In the genomic region with DNA sequence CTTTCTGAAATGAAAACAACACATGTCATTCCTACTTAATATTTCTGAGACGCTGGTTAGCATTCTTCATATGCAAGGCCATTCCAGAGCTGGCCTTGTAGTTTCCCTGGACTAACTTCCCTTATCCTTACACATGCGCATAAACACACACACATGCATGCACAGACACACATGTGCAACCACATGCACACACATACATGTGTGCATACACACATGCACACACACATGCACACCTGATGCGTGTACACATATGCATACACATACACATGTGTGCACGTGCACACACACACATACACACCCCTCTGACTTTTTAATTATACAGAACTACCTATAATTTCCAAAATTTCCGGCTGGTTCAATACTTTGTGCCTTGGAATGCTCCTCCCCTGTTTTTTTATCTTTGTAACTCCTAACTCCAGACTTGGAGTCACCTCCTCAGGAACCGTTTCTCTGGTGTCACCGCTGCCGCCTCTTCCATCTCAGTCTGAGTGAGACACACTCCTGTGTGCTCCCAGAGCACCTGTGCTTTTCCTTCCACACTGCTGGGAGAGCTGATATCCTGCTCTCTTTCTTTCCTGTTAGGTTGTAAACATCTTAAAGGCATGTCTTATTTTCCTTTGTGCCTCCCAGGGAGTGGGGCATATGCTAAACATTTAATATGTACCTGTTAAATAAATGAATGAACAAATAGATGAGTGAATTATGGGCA, we compare ENCODE assay signal across 21 cellular contexts. TPM values are rescaled to one million over a fixed set of nuclear protein-coding genes. Genes with fewer than 3 reads are reported as not detected.
A peak's percentile ranks its signal among the peaks of the same experiment; 100 is the strongest.
DNase-seq lines count a peak whose midpoint lies in the region; ATAC-seq, FAIRE-seq and TF ChIP-seq lines count a peak whose summit lies in the region.
"Had no signal": no experiment of that assay in that cellular context is flagged by ENCODE, and none has a peak within 500 bp of the region (broad histone marks: within the 10 kb centered on the region; RNA-seq: fewer than 3 reads in every experiment).

No MANE protein-coding gene starts in this region.

- H3K4me1 ChIP-seq in HepG2 (ENCODE audit: insufficient read depth, low read length) (no peaks in the 10 kb centered on the region), right lobe of liver (no peaks in the 10 kb centered on the region), esophagus muscularis mucosa (no peaks in the 10 kb centered on the region), A673 (ENCODE audit: insufficient read depth, low read length, poor library complexity, severe bottlenecking) (no peaks in the 10 kb centered on the region)
- H3K4me1 ChIP-seq: BE2C had no signal

- H3K79me2 ChIP-seq in HepG2 (ENCODE audit: insufficient read depth, low read length): no peaks in the 10 kb centered on the region

- POLR2A ChIA-PET in HepG2 (lab: Yijun Ruan, JAX) (no interaction called here), A673 (lab: Charles Lee; ENCODE audit: low non-redundant PET) (no interaction called here)

- ATAC-seq in HepG2 (no peak), right lobe of liver (no peak)

- DNase-seq in HepG2 (ENCODE audit: low spot score): no peak
- no peak for DNase-seq in right lobe of liver
- peak; percentile 75 for DNase-seq in esophagus muscularis mucosa (ENCODE audit: extremely low spot score)
- peak; percentile 54 for DNase-seq in osteocyte (ENCODE audit: extremely low spot score, unreplicated experiment)
- no peak for DNase-seq in NCI-H2081 treated with DMSO at 0.1 percent for 48 hours (lab: John Stamatoyannopoulos, UW)
- DNase-seq in HT-29 (ENCODE audit: low spot score): no peak
- no peak for DNase-seq in A673 (ENCODE audit: low spot score)
- DNase-seq: C1 segment of cervical spinal cord; CD8-positive, alpha-beta memory T cell; COR-L47; DMS 273 treated with DMSO at 0.1 percent for 48 hours; EL; HCEC 1CT had no signal

- H3K9ac ChIP-seq in HepG2 (ENCODE audit: insufficient read depth, low read depth, low read length): no peak overlapping the region
- H3K9ac ChIP-seq: GM23248 had no signal

- H3K4me3 ChIP-seq in HepG2 (replicated peaks in 1 of 3; ENCODE audit: insufficient read depth in 1 of 3, low read depth in 2 of 3, low read length in 3 of 3) (no peak overlapping the region), right lobe of liver (no peak overlapping the region), esophagus muscularis mucosa (no peak overlapping the region), A673 (ENCODE audit: low read depth, low read length, poor library complexity, severe bottlenecking) (no peak overlapping the region)
- H3K4me3 ChIP-seq: GM12878, GM23248 had no signal

- no peaks in the 10 kb centered on the region for H4K20me1 ChIP-seq in HepG2 (ENCODE audit: insufficient read depth, low read length)

- no peaks in the 10 kb centered on the region for H3K9me3 ChIP-seq in HepG2 (ENCODE audit: low read length)
- no peaks in the 10 kb centered on the region for H3K9me3 ChIP-seq in right lobe of liver
- H3K9me3 ChIP-seq in esophagus muscularis mucosa: peaks cover 0 to 6% (median 0%) of the 10 kb centered on the region in 4 donors
- no peaks in the 10 kb centered on the region for H3K9me3 ChIP-seq in A673 (ENCODE audit: low read depth, low read length, poor library complexity, severe bottlenecking)
- H3K9me3 ChIP-seq: BE2C had no signal

- in situ Hi-C loops in HepG2 (cut with HindIII; ENCODE audit: extremely low pct_ligation_motif_present, low pct_unique_long_range_greater_than_20kb): loop anchor here (10.0 kb wide), 1 partner anchor 280 kb away; no protein-coding TSS in a partner anchor

- no peak for FAIRE-seq in HepG2 (lab: Jason Lieb, UNC)
- FAIRE-seq: GM12878, GM19239, H54 had no signal

- H3K4me2 ChIP-seq in HepG2 (ENCODE audit: low read depth, low read length): no peak overlapping the region

- WGBS in HepG2 (ENCODE audit: low lambda C conversion rate): 9% methylated on average over 8 of the region's 8 CpGs
- 82% methylated on average over 8 of the region's 8 CpGs for WGBS in right lobe of liver (ENCODE audit: insufficient coverage, low coverage, low lambda C conversion rate, missing lambda C conversion rate)
- WGBS in esophagus muscularis mucosa: 87% methylated on average over 8 of the region's 8 CpGs

- H3K27ac ChIP-seq in HepG2 (ENCODE audit: extremely low read length, insufficient read depth, low read length): no peak overlapping the region
- H3K27ac ChIP-seq in right lobe of liver: no peak overlapping the region
- no peak overlapping the region for H3K27ac ChIP-seq in esophagus muscularis mucosa (replicated peaks in 1 of 4)
- H3K27ac ChIP-seq in A673 (ENCODE audit: low read depth, low read length, poor library complexity, severe bottlenecking): no peak overlapping the region
- H3K27ac ChIP-seq: GM23248 had no signal

- no peak for TF ChIP-seq POLR2A in HepG2 (IDR thresholded peaks at IDR 0.05; ENCODE audit: insufficient read depth in 1 of 2, low read depth in 2 of 2, low read length in 2 of 2)
- no peak for TF ChIP-seq POLR2A in right lobe of liver (IDR thresholded peaks at IDR 0.05)
- no peak for TF ChIP-seq POLR2A in esophagus muscularis mucosa (IDR thresholded peaks at IDR 0.05; ENCODE audit: low read depth)

- intact Hi-C loops in HepG2 (cut with micrococcal nuclease; ENCODE audit: unreplicated experiment): no loop called here
- intact Hi-C loops in right lobe of liver (cut with DNase I): no loop called here
- intact Hi-C loops in esophagus muscularis mucosa (cut with DNase I): no loop called here
- intact Hi-C loops in A673 (cut with micrococcal nuclease; ENCODE audit: unreplicated experiment): loop anchor here (5.0 to 10.0 kb wide), 2 partner anchors 280 to 628 kb away; no protein-coding TSS in a partner anchor

- no peaks in the 10 kb centered on the region for H3K27me3 Mint-ChIP-seq in osteocyte (ENCODE audit: unreplicated experiment)
- H3K27me3 Mint-ChIP-seq: CD4-positive, CD25-positive, alpha-beta regulatory T cell; IgD-negative memory B cell had no signal

- no peaks in the 10 kb centered on the region for H3K36me3 ChIP-seq in HepG2 (replicated peaks in 1 of 2; ENCODE audit: control insufficient read depth in 1 of 2, insufficient read depth in 2 of 2, low read length in 2 of 2)
- H3K36me3 ChIP-seq in right lobe of liver: no peaks in the 10 kb centered on the region
- no peaks in the 10 kb centered on the region for H3K36me3 ChIP-seq in esophagus muscularis mucosa
- H3K36me3 ChIP-seq in A673 (ENCODE audit: insufficient read depth, low read length, poor library complexity, severe bottlenecking): no peaks in the 10 kb centered on the region
- H3K36me3 ChIP-seq: BE2C had no signal

- no peak overlapping the region for H3K27ac Mint-ChIP-seq in osteocyte (ENCODE audit: unreplicated experiment)
- H3K27ac Mint-ChIP-seq: CD4-positive, CD25-positive, alpha-beta regulatory T cell; IgD-negative memory B cell had no signal

- TF ChIP-seq CTCF in HepG2 (CRISPR knock-in tag; IDR thresholded peaks at IDR 0.05) (no peak), right lobe of liver (IDR thresholded peaks at IDR 0.05) (no peak), esophagus muscularis mucosa (IDR thresholded peaks at IDR 0.05) (no peak), osteocyte (IDR thresholded peaks at IDR 0.05) (no peak), A673 (conservative IDR thresholded peaks at IDR 0.05; ENCODE audit: low read depth, low read length) (no peak)

- BruUV-seq in HepG2 (replicated peaks; lab: Mats Ljungman, UMichigan) (no TSS peak), A673 (replicated peaks; lab: Mats Ljungman, UMichigan) (no TSS peak)

- no peaks in the 10 kb centered on the region for H3K9me3 Mint-ChIP-seq in osteocyte (ENCODE audit: unreplicated experiment)
- H3K9me3 Mint-ChIP-seq: CD4-positive, CD25-positive, alpha-beta regulatory T cell; IgD-negative memory B cell had no signal

- H3K27me3 ChIP-seq in HepG2 (ENCODE audit: control insufficient read depth in 1 of 2, insufficient read depth in 2 of 2, low read length in 2 of 2) (no peaks in the 10 kb centered on the region; a peak in 1 of 5 replicates), right lobe of liver (no peaks in the 10 kb centered on the region), esophagus muscularis mucosa (peaks cover 0 to 20% (median 0%) of the 10 kb centered on the region in 4 donors), A673 (replicated peaks; ENCODE audit: insufficient read depth, low read depth, low read length, poor library complexity) (no peaks in the 10 kb centered on the region)
- H3K27me3 ChIP-seq: BE2C had no signal

- no peak for TF ChIP-seq EP300 in HepG2 (IDR thresholded peaks at IDR 0.05; ENCODE audit: low read depth in 2 of 2, low read length in 2 of 2)
- TF ChIP-seq EP300 in HepG2 (CRISPR knock-in tag; IDR thresholded peaks at IDR 0.05; ENCODE audit: borderline replicate concordance): no peak
- no peak for TF ChIP-seq EP300 in esophagus muscularis mucosa (IDR thresholded peaks at IDR 0.05)

- no peaks in the 10 kb centered on the region for H3K36me3 Mint-ChIP-seq in osteocyte (ENCODE audit: unreplicated experiment)
- H3K36me3 Mint-ChIP-seq: CD4-positive, CD25-positive, alpha-beta regulatory T cell; CD8-positive, alpha-beta memory T cell had no signal

- no peak for TF ChIP-seq RAD21 in HepG2 (CRISPR knock-in tag; IDR thresholded peaks at IDR 0.05)

- H3K4me3 Mint-ChIP-seq in osteocyte (ENCODE audit: unreplicated experiment): no peak overlapping the region
- H3K4me3 Mint-ChIP-seq: CD4-positive, CD25-positive, alpha-beta regulatory T cell; CD8-positive, alpha-beta memory T cell; IgD-negative memory B cell had no signal

- no peaks in the 10 kb centered on the region for H3K4me1 Mint-ChIP-seq in osteocyte (ENCODE audit: unreplicated experiment)
- H3K4me1 Mint-ChIP-seq: CD8-positive, alpha-beta memory T cell had no signal

- H2AFZ ChIP-seq in HepG2 (ENCODE audit: low read length): no peak overlapping the region
- H2AFZ ChIP-seq: GM23248 had no signal

- CTCF ChIA-PET in HepG2 (lab: Yijun Ruan, JAX; ENCODE audit: low intra/inter-chr PET ratio, low total read pairs) (no interaction called here), A673 (lab: Charles Lee) (no interaction called here)

RNA-seq across cellular contexts. Expression of a gene that starts 55.1 kb away (rescaled TPM):
- total RNA-seq in HepG2 (2016; rRNA removed; fragmentation: Illumina TruSeq; extraction: Trizol) (not detected in 2 replicates), right lobe of liver (not detected), esophagus muscularis mucosa (not detected), osteocyte (not detected in 2 replicates), A673 (2021) (not detected in 2 replicates)
- not detected in 2 replicates for total RNA-seq in HepG2 (2016; cell fraction: cytosol; rRNA removed; fragmentation: Illumina TruSeq; extraction: Trizol; ENCODE audit: low read depth)
- not detected in 2 replicates for total RNA-seq in HepG2 (2016; cell fraction: insoluble cytoplasmic fraction; rRNA removed; fragmentation: Illumina TruSeq; extraction: Trizol)
- not detected in 2 replicates for total RNA-seq in HepG2 (2016; cell fraction: membrane; rRNA removed; fragmentation: Illumina TruSeq; extraction: Trizol)
- total RNA-seq in HepG2 (2016; cell fraction: nucleus; rRNA removed; fragmentation: Illumina TruSeq; extraction: Trizol): not detected in 2 replicates
- polyA plus RNA-seq in HepG2 (2011; rRNA removed): not detected in 2 replicates
- polyA plus RNA-seq in HepG2 (2011; cell fraction: cytosol; rRNA removed): not detected in 2 replicates
- not detected in 2 replicates for polyA plus RNA-seq in HepG2 (2011; cell fraction: nucleus; rRNA removed)
- not detected in 2 replicates for polyA plus RNA-seq in HepG2 (2012)
- not detected in 2 replicates for polyA plus RNA-seq in HepG2 (2016; cell fraction: cytosol; fragmentation: Illumina TruSeq; extraction: Trizol; ENCODE audit: low read depth)
- polyA plus RNA-seq in HepG2 (2016; cell fraction: insoluble cytoplasmic fraction; fragmentation: Illumina TruSeq; extraction: Trizol; ENCODE audit: low read depth): not detected in 2 replicates
- polyA plus RNA-seq in HepG2 (2016; cell fraction: membrane; fragmentation: Illumina TruSeq; extraction: Trizol; ENCODE audit: low read depth): not detected in 2 replicates
- not detected in 2 replicates for polyA plus RNA-seq in HepG2 (2016; cell fraction: nucleus; fragmentation: Illumina TruSeq; extraction: Trizol; ENCODE audit: insufficient read depth, low read depth)
- not detected in 2 replicates for polyA minus RNA-seq in HepG2 (2011; rRNA and poly(A)+ RNA removed; ENCODE audit: low replicate concordance)
- not detected in 2 replicates for polyA minus RNA-seq in HepG2 (2011; cell fraction: cytosol; rRNA and poly(A)+ RNA removed)
- polyA minus RNA-seq in HepG2 (2011; cell fraction: nucleus; rRNA and poly(A)+ RNA removed): not detected in 2 replicates
- total RNA-seq in HT-29 (2014; rRNA removed; shearing (Covaris generic)): not detected in 2 replicates
- total RNA-seq: CD4-positive, CD25-positive, alpha-beta regulatory T cell; CD8-positive, alpha-beta memory T cell; G401; GM23248 had no signal
- polyA plus RNA-seq: CD4-positive, CD25-positive, alpha-beta regulatory T cell; CD8-positive, alpha-beta memory T cell; GM23248 had no signal

Comparison
In these comparisons a context has a peak if more than half of its experiments do, and no peak if none do; other contexts are left out.
1. DNase-seq: peak in esophagus muscularis mucosa (single experiment) and osteocyte (single experiment); none in HepG2 (single experiment), right lobe of liver (0 of 3), NCI-H2081 treated with DMSO at 0.1 percent for 48 hours (single experiment), HT-29 (single experiment) and A673 (single experiment).